ENCODE assay signal across 1 cellular context in genomic region chr16:1300664-1301476, GRCh38.
TF ChIP-seq lines count a peak whose summit lies in the region.

No MANE protein-coding gene starts in this region.

TF ChIP-seq in SK-N-SH treated with all-trans-retinoic acid at 6 μM for 48 hours, 23 proteins besides CTCF, POLR2A, EP300 and RAD21 (continued from another document):
- TF ChIP-seq CSDC2 (CRISPR knock-in tag; IDR thresholded peaks at IDR 0.05) = no peak
- TF ChIP-seq, protein P1, sequence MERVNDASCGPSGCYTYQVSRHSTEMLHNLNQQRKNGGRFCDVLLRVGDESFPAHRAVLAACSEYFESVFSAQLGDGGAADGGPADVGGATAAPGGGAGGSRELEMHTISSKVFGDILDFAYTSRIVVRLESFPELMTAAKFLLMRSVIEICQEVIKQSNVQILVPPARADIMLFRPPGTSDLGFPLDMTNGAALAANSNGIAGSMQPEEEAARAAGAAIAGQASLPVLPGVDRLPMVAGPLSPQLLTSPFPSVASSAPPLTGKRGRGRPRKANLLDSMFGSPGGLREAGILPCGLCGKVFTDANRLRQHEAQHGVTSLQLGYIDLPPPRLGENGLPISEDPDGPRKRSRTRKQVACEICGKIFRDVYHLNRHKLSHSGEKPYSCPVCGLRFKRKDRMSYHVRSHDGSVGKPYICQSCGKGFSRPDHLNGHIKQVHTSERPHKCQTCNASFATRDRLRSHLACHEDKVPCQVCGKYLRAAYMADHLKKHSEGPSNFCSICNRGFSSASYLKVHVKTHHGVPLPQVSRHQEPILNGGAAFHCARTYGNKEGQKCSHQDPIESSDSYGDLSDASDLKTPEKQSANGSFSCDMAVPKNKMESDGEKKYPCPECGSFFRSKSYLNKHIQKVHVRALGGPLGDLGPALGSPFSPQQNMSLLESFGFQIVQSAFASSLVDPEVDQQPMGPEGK (CRISPR knock-in tag; IDR thresholded peaks at IDR 0.05; ENCODE audit: borderline replicate concordance) = no peak
- no peak for TF ChIP-seq ESRRG (CRISPR knock-in tag; IDR thresholded peaks at IDR 0.05)
- TF ChIP-seq TCF4 (CRISPR knock-in tag; IDR thresholded peaks at IDR 0.05; ENCODE audit: borderline replicate concordance) = no peak
- no peak for TF ChIP-seq ARNTL (CRISPR knock-in tag; IDR thresholded peaks at IDR 0.05; ENCODE audit: borderline replicate concordance, low read depth)
- no peak for TF ChIP-seq BACH2 (CRISPR knock-in tag; IDR thresholded peaks at IDR 0.05; ENCODE audit: borderline replicate concordance)
